In genomic region chr20:64106981-64107735, GRCh38 we compare ENCODE assay signal across 9 cellular contexts. TPM values are rescaled to one million over a fixed set of nuclear protein-coding genes. Genes with fewer than 3 reads are reported as not detected.
A peak's percentile ranks its signal among the peaks of the same experiment; 100 is the strongest.
DNase-seq lines count a peak whose midpoint lies in the region; ATAC-seq and TF ChIP-seq lines count a peak whose summit lies in the region.
"Had no signal": no experiment of that assay in that cellular context is flagged by ENCODE, and none has a peak within 500 bp of the region (broad histone marks: within the 10 kb centered on the region; RNA-seq: fewer than 3 reads in every experiment).

TSS of gene NPBWR2 (minus strand) at chr20:64107565. CDS start at chr20:64106831, 734 bp downstream.

- no peak within 1 kb of the TSS for H3K4me3 ChIP-seq in spleen
- H3K4me3 ChIP-seq: stomach had no signal

- H3K36me3 Mint-ChIP-seq in T-helper 17 cell (ENCODE audit: low read depth) = no peaks in the 10 kb centered on the region
- no peaks in the 10 kb centered on the region for H3K36me3 Mint-ChIP-seq in glutamatergic neuron (ENCODE audit: unreplicated experiment)

- H3K9me3 ChIP-seq in T-helper 17 cell (ENCODE audit: control insufficient read depth, low read length, poor library complexity, severe bottlenecking) (no peaks in the 10 kb centered on the region), spleen (no peaks in the 10 kb centered on the region)
- H3K9me3 ChIP-seq: stomach had no signal

- H3K9me3 Mint-ChIP-seq in glutamatergic neuron (ENCODE audit: unreplicated experiment) = peaks cover 12% of the 10 kb centered on the region

- peaks cover 5 to 29% (median 21%) of the 10 kb centered on the region in 6 donors for H3K4me1 ChIP-seq in spleen

- intact Hi-C loops in spleen (cut with DNase I; ENCODE audit: low total_unique reads) = no loop called here

- peaks cover 0 to 34% (median 14%) of the 10 kb centered on the region in 7 donors for H3K27me3 ChIP-seq in spleen (replicated peaks in 1 of 7)

- ATAC-seq in T-helper 17 cell (peak; percentile 72), GM19351 (IDR thresholded peaks at IDR 0.05; ENCODE audit: unreplicated experiment) (no peak)

- peak within 1 kb of the TSS in 5 of 8 donors; percentile 55 to 80 (median 60) for H3K27ac ChIP-seq in spleen
- H3K27ac ChIP-seq: stomach had no signal

- H3K4me3 Mint-ChIP-seq in T-helper 17 cell = no peak within 1 kb of the TSS
- H3K4me3 Mint-ChIP-seq in glutamatergic neuron (ENCODE audit: unreplicated experiment) = peak within 1 kb of the TSS; percentile 20

- TF ChIP-seq CTCF in glutamatergic neuron (IDR thresholded peaks at IDR 0.05; ENCODE audit: partially characterized antibody, unreplicated experiment) (no peak), spleen (IDR thresholded peaks at IDR 0.05 in 8 of 11, conservative IDR thresholded peaks at IDR 0.05 in 3 of 11) (no peak)

- H3K27me3 Mint-ChIP-seq in T-helper 17 cell = peaks cover 20% of the 10 kb centered on the region
- H3K27me3 Mint-ChIP-seq in glutamatergic neuron (ENCODE audit: unreplicated experiment) = peaks cover 13% of the 10 kb centered on the region

- TF ChIP-seq POLR2A in spleen (IDR thresholded peaks at IDR 0.05) = no peak

- H3K36me3 ChIP-seq in spleen = no peaks in the 10 kb centered on the region
- H3K36me3 ChIP-seq: stomach had no signal

- peak; percentile 30 for DNase-seq in activated CD4-positive, alpha-beta T cell treated with anti-CD3 and anti-CD28 coated beads, Interleukin-2, amount 50 U/mL, for 1 hour
- DNase-seq in activated CD4-positive, alpha-beta T cell treated with anti-CD3 and anti-CD28 coated beads for 1 hour = no peak
- DNase-seq in T-helper 17 cell (peak in 1 of 3 donors; percentile 9), glutamatergic neuron (peak; percentile 34), spleen (peak; percentile 82), GF-D8 (lab: John Stamatoyannopoulos, UW) (no peak), SW 1271 (lab: John Stamatoyannopoulos, UW) (no peak)
- DNase-seq: stomach had no signal

- 47 to 83% (median 55%) methylated on average over 12 to 22 of the region's 22 CpGs for whole genome bisulfite sequencing in spleen, 5 donors

- no peak within 1 kb of the TSS for H3K27ac Mint-ChIP-seq in T-helper 17 cell
- H3K27ac Mint-ChIP-seq in glutamatergic neuron (ENCODE audit: unreplicated experiment) = no peak within 1 kb of the TSS

- H3K4me1 Mint-ChIP-seq in T-helper 17 cell (peaks cover 12% of the 10 kb centered on the region), glutamatergic neuron (ENCODE audit: low read depth, unreplicated experiment) (peaks cover 8% of the 10 kb centered on the region)

RNA-seq across cellular contexts. Expression of gene NPBWR2, which starts in this region (rescaled TPM):
- total RNA-seq in T-helper 17 cell = not detected
- not detected for total RNA-seq in glutamatergic neuron (ENCODE audit: unreplicated experiment)
- under 1 TPM in 1 of 7 donors, not detected in 6; 0.26 TPM for total RNA-seq in spleen
- polyA plus RNA-seq in spleen = not detected
- total RNA-seq: stomach had no signal
- polyA plus RNA-seq: stomach had no signal

Comparison
In these comparisons a context has a peak if more than half of its experiments do, and no peak if none do; other contexts are left out.
1. Peak in ATAC-seq in T-helper 17 cell; RNA of the gene not detected or under 1 TPM.
2. Peak in DNase-seq in glutamatergic neuron; RNA of the gene not detected or under 1 TPM.
3. Peak in DNase-seq and H3K27ac ChIP-seq in spleen; RNA of the gene not detected or under 1 TPM.